Comparison of ENCODE assay signal across 26 cellular contexts in genomic region chr14:103160321-103161053, GRCh38. TPM values are rescaled to one million over a fixed set of nuclear protein-coding genes. Genes with fewer than 3 reads are reported as not detected.
A peak's percentile ranks its signal among the peaks of the same experiment; 100 is the strongest.
DNase-seq lines count a peak whose midpoint lies in the region; ATAC-seq and TF ChIP-seq lines count a peak whose summit lies in the region.
"Had no signal": no experiment of that assay in that cellular context is flagged by ENCODE, and none has a peak within 500 bp of the region (broad histone marks: within the 10 kb centered on the region; RNA-seq: fewer than 3 reads in every experiment).

No MANE protein-coding gene starts in this region.

- no peak for TF ChIP-seq CTCF in HCT116 (IDR thresholded peaks at IDR 0.05 in 2 of 3, conservative IDR thresholded peaks at IDR 0.05 in 1 of 3; ENCODE audit: borderline replicate concordance in 1 of 3, insufficient read depth in 1 of 3, low read depth in 2 of 3, low read length in 2 of 3)
- no peak for TF ChIP-seq CTCF in VCaP (conservative IDR thresholded peaks at IDR 0.05)
- no peak for TF ChIP-seq CTCF in endothelial cell (IDR thresholded peaks at IDR 0.05; ENCODE audit: unreplicated experiment)

- H3K4me3 Mint-ChIP-seq in naive thymus-derived CD8-positive, alpha-beta T cell: peak overlapping the region in 2 of 10 donors; percentile 39 to 51
- no peak overlapping the region for H3K4me3 Mint-ChIP-seq in endothelial cell (ENCODE audit: unreplicated experiment)
- H3K4me3 Mint-ChIP-seq: B cell; CD8-positive, alpha-beta memory T cell; HFFc6 had no signal

- H3K79me2 ChIP-seq in GM23248 (ENCODE audit: insufficient read depth): no peaks in the 10 kb centered on the region
- no peaks in the 10 kb centered on the region for H3K79me2 ChIP-seq in HCT116 (ENCODE audit: insufficient read depth, low read length)

- H3K9me3 ChIP-seq in GM23248 (ENCODE audit: low read depth) (no peaks in the 10 kb centered on the region), HCT116 (ENCODE audit: control insufficient read depth in 1 of 2, insufficient read depth in 1 of 2, low read depth in 1 of 2, low read length in 2 of 2) (no peaks in the 10 kb centered on the region)
- H3K9me3 ChIP-seq: SJCRH30 had no signal

- H2AFZ ChIP-seq in GM23248: peak overlapping the region; percentile 36
- H2AFZ ChIP-seq in HCT116 (ENCODE audit: low read depth, low read length, poor library complexity, severe bottlenecking): peak overlapping the region; percentile 57

- intact Hi-C loops in HCT116 (cut with micrococcal nuclease): no loop called here

- peaks cover 8% of the 10 kb centered on the region; the same call in 1 of the 2 replicates for H3K4me1 ChIP-seq in GM23248 (ENCODE audit: insufficient read depth)
- H3K4me1 ChIP-seq in HCT116 (ENCODE audit: control insufficient read depth in 1 of 2, insufficient read depth in 2 of 2, low read length in 2 of 2): peaks cover 13 to 28% of the 10 kb centered on the region in 2 experiments
- H3K4me1 ChIP-seq: SJCRH30 had no signal

- H3F3A ChIP-seq in GM23248 (ENCODE audit: insufficient read depth): 0 out of 2 replicates have a peak, but pooled peaks cover 6% of the 10 kb centered on the region

- H3K9ac ChIP-seq in GM23248 (no peak overlapping the region), HCT116 (ENCODE audit: low read length) (0 out of 2 replicates have a peak overlapping the region, but pooled peaks have one; percentile 10)

- RAD21 ChIA-PET in HCT116 (lab: Charles Lee; ENCODE audit: low non-redundant PET in 1 of 2, low total read pairs in 2 of 2, uncharacterized antibody in 2 of 2, unreplicated experiment in 2 of 2): no interaction called here

- TF ChIP-seq RAD21 in HCT116 (IDR thresholded peaks at IDR 0.05; ENCODE audit: low read depth): no peak

- DNase-seq in GM23248 (no peak), HCT116 (ENCODE audit: low read depth, low spot score) (no peak), NCI-H187 treated with DMSO at 0.1 percent for 48 hours (lab: John Stamatoyannopoulos, UW) (no peak), endothelial cell (ENCODE audit: low spot score) (no peak)
- DNase-seq in naive thymus-derived CD8-positive, alpha-beta T cell: peak in 7 of 10 donors; percentile 5 to 39 (median 29)
- DNase-seq: DMS79 treated with DMSO at 0.1 percent for 48 hours, H7, HFFc6, Kasumi-1, NCI-H1092 treated with DMSO at 0.1 percent for 48 hours, NCI-H1436 treated with DMSO at 0.1 percent for 48 hours, NCI-H1930, NCI-H2107, NCI-H446, NCI-H524 treated with DMSO at 0.1 percent for 48 hours, NCI-H774, SJCRH30 had no signal

- CTCF ChIA-PET in HCT116 (lab: Charles Lee): no interaction called here

- no peaks in the 10 kb centered on the region for H3K36me3 Mint-ChIP-seq in naive thymus-derived CD8-positive, alpha-beta T cell
- peaks cover 3% of the 10 kb centered on the region for H3K36me3 Mint-ChIP-seq in endothelial cell (ENCODE audit: low read depth, unreplicated experiment)
- H3K36me3 Mint-ChIP-seq: CD8-positive, alpha-beta memory T cell had no signal

- no peaks in the 10 kb centered on the region for H3K9me3 Mint-ChIP-seq in naive thymus-derived CD8-positive, alpha-beta T cell
- no peaks in the 10 kb centered on the region for H3K9me3 Mint-ChIP-seq in endothelial cell (ENCODE audit: unreplicated experiment)
- H3K9me3 Mint-ChIP-seq: CD8-positive, alpha-beta memory T cell; HFFc6 had no signal

- no TSS peak for BruUV-seq in HCT116 (replicated peaks; lab: Mats Ljungman, UMichigan)

- no peaks in the 10 kb centered on the region for H3K36me3 ChIP-seq in GM23248 (ENCODE audit: low read depth)
- H3K36me3 ChIP-seq in HCT116 (ENCODE audit: control insufficient read depth in 1 of 2, insufficient read depth in 2 of 2, low read length in 2 of 2): no peaks in the 10 kb centered on the region
- H3K36me3 ChIP-seq: SJCRH30 had no signal

- POLR2A ChIA-PET in HCT116 (lab: Charles Lee): no interaction called here
- POLR2A ChIA-PET in naive thymus-derived CD8-positive, alpha-beta T cell (lab: Charles Lee): interaction anchor here (0.6 to 0.7 kb wide), 2 partner anchors 23 to 125 kb away, joined by 3 read pairs; no protein-coding TSS in a partner anchor

- no peaks in the 10 kb centered on the region for H3K9me2 ChIP-seq in GM23248 (ENCODE audit: insufficient read depth)
- no peaks in the 10 kb centered on the region for H3K9me2 ChIP-seq in HCT116 (ENCODE audit: insufficient read depth)

- in situ Hi-C loops in GM23248 (cut with MboI): no loop called here

- no peaks in the 10 kb centered on the region; the same call in 1 of the 2 replicates for H3K27me3 ChIP-seq in GM23248 (replicated peaks; ENCODE audit: insufficient read depth)
- no peaks in the 10 kb centered on the region for H3K27me3 ChIP-seq in HCT116 (ENCODE audit: insufficient read depth, low read length)

- TF ChIP-seq POLR2A in HCT116 (IDR thresholded peaks at IDR 0.05; ENCODE audit: borderline replicate concordance, extremely low read depth, insufficient read depth, insufficient read length): no peak

- H3K4me3 ChIP-seq in GM23248 (no peak overlapping the region), HCT116 (replicated peaks in 1 of 2; ENCODE audit: low read depth in 1 of 2, low read length in 2 of 2) (peak overlapping the region in 1 of 2 experiments; percentile 26; a peak in 2 of 4 replicates)
- H3K4me3 ChIP-seq: SJCRH30 had no signal

- peak overlapping the region in 2 of 10 donors; percentile 28 to 57 for H3K27ac Mint-ChIP-seq in naive thymus-derived CD8-positive, alpha-beta T cell
- H3K27ac Mint-ChIP-seq in endothelial cell (ENCODE audit: unreplicated experiment): no peak overlapping the region
- H3K27ac Mint-ChIP-seq: B cell, HFFc6 had no signal

- H3K27ac ChIP-seq in GM23248 (no peak overlapping the region), HCT116 (ENCODE audit: low read depth, low read length) (no peak overlapping the region), VCaP (peak overlapping the region; percentile 80; the same call in 1 of the 2 replicates)
- H3K27ac ChIP-seq: C4-2B, HL-60, SJCRH30 had no signal

- H4K20me1 ChIP-seq in GM23248 (ENCODE audit: insufficient read depth): no peaks in the 10 kb centered on the region
- H4K20me1 ChIP-seq in HCT116 (ENCODE audit: insufficient read depth): no peaks in the 10 kb centered on the region

- no peaks in the 10 kb centered on the region for H3K27me3 Mint-ChIP-seq in naive thymus-derived CD8-positive, alpha-beta T cell
- peaks cover 2% of the 10 kb centered on the region for H3K27me3 Mint-ChIP-seq in endothelial cell (ENCODE audit: unreplicated experiment)

- 72 to 83% methylated on average over 12 to 13 of the region's 13 CpGs for WGBS in GM23248 (ENCODE audit: low coverage in 1 of 2, low lambda C conversion rate in 2 of 2, missing lambda C conversion rate in 2 of 2), 2 experiments

- no peak for ATAC-seq in HCT116
- peak; percentile 35 to 45 for ATAC-seq in naive thymus-derived CD8-positive, alpha-beta T cell
- ATAC-seq in HG03520 (IDR thresholded peaks at IDR 0.05; ENCODE audit: unreplicated experiment): no peak
- no peak for ATAC-seq in GM19023 (IDR thresholded peaks at IDR 0.05; ENCODE audit: unreplicated experiment)
- ATAC-seq: PC-3, SK-N-SH treated with all-trans-retinoic acid at 6 μM for 48 hours had no signal

- H3K4me2 ChIP-seq in GM23248 (ENCODE audit: unreplicated experiment): no peak overlapping the region
- peak overlapping the region; percentile 66 for H3K4me2 ChIP-seq in HCT116 (ENCODE audit: low read length)

- peaks cover 3 to 23% (median 10%) of the 10 kb centered on the region in 4 donors for H3K4me1 Mint-ChIP-seq in naive thymus-derived CD8-positive, alpha-beta T cell
- no peaks in the 10 kb centered on the region for H3K4me1 Mint-ChIP-seq in endothelial cell (ENCODE audit: unreplicated experiment)
- H3K4me1 Mint-ChIP-seq: B cell had no signal

TF ChIP-seq in HCT116, 20 proteins besides CTCF, POLR2A, EP300 and RAD21:
- TF ChIP-seq FOSL1 (IDR thresholded peaks at IDR 0.05; ENCODE audit: low read depth) (no peak), ELF1 (IDR thresholded peaks at IDR 0.05; ENCODE audit: borderline replicate concordance, low read depth) (no peak), EZH2 (IDR thresholded peaks at IDR 0.05) (no peak)

RNA-seq across cellular contexts. Expression of gene TNFAIP2, which starts 37.2 kb away (rescaled TPM):
- 45.0 and 51.8 TPM in 2 replicates for total RNA-seq in GM23248 (2014; rRNA removed; shearing (Covaris generic))
- 9.2 and 9.6 TPM in 2 replicates for polyA plus RNA-seq in GM23248 (2016; fragmentation: Nextera tagmentation; extraction: Ambion mirVana)
- total RNA-seq in HCT116 (2021; ENCODE audit: unreplicated experiment) (74.8 TPM), endothelial cell (ENCODE audit: unreplicated experiment) (163 TPM)
- 49.6 and 52.9 TPM in 2 replicates for polyA plus RNA-seq in HCT116 (2012)
- total RNA-seq in naive thymus-derived CD8-positive, alpha-beta T cell: 1 to 10 TPM in 1 of 2 experiments, under 1 TPM in 1; 0.55 to 1.0 TPM
- not detected for polyA plus RNA-seq in naive thymus-derived CD8-positive, alpha-beta T cell
- polyA plus RNA-seq: CD8-positive, alpha-beta memory T cell had no signal

Comparison
In these comparisons a context has a peak if more than half of its experiments do, and no peak if none do; other contexts are left out.
1. DNase-seq: peak in naive thymus-derived CD8-positive, alpha-beta T cell (7 of 10); none in GM23248 (single experiment), HCT116 (single experiment), NCI-H187 treated with DMSO at 0.1 percent for 48 hours (single experiment) and endothelial cell (single experiment).
2. ATAC-seq: peak in naive thymus-derived CD8-positive, alpha-beta T cell (2 of 2); none in HCT116 (single experiment), HG03520 (single experiment) and GM19023 (single experiment).
3. RNA of gene TNFAIP2, which starts 37.2 kb away (total RNA-seq): 163 TPM in endothelial cell (single experiment), 74.8 TPM in HCT116 (single experiment) and 45.0 to 51.8 TPM in GM23248; 0.55 to 1.0 TPM in naive thymus-derived CD8-positive, alpha-beta T cell; every median in the first group is over 10 times any median in the second.